1 cellular context compared by ENCODE assay signal in genomic region chr18:3916082-3916481, GRCh38.
TF ChIP-seq lines count a peak whose summit lies in the region.

No MANE protein-coding gene starts in this region.

TF ChIP-seq in IMR-90, 13 proteins besides CTCF, POLR2A, EP300 and RAD21 (continued from another document):
- TF ChIP-seq USF2 (IDR thresholded peaks at IDR 0.05; ENCODE audit: low read depth, low read length), result no peak
- no peak for TF ChIP-seq FOS (IDR thresholded peaks at IDR 0.05; ENCODE audit: low read depth, low read length)
- TF ChIP-seq BHLHE40 (IDR thresholded peaks at IDR 0.05; ENCODE audit: low read depth, low read length), result no peak
- TF ChIP-seq RFX5 (IDR thresholded peaks at IDR 0.05; ENCODE audit: low read depth, low read length), result no peak
- TF ChIP-seq MAZ (IDR thresholded peaks at IDR 0.05; ENCODE audit: borderline replicate concordance, low read depth, low read length), result no peak
- no peak for TF ChIP-seq CEBPB (IDR thresholded peaks at IDR 0.05; ENCODE audit: low read depth, low read length)
